25 cellular contexts compared by ENCODE assay signal in the genomic region with DNA sequence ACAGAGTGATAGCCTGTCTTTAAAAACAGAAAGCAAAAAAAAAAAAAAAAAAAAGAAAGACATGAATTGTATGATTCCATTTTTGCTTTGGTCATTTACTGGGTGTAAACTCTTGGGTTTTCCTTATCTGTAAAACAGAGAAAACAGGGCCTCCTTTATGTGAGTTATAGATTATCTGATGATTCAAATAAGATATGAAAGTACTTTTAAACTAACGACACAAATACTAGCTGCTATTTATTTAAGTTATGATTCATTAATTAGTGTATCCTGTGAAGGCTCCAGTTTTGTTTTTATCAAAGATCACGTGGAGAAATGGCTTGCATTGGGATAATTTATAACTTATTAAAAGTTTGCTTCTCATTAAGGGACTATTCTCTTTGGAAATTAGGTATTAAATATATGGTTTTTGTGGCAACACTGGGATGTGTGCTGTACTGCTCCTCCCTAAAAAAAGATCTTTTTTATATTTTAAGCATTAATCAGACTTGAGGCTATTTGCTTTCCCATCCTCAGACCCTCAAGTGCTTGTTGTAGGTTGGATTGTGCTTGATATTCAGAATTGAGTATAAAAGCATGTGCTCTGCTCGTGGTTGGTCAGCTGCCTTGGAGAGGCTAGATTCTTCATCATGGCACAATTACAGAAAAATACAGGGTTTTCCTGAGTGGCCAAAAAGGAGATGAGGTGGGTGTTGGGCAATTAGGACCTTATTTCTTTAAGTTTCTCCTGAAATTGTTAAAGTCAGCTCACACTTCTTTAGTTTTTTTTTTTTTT. TPM values are rescaled to one million over a fixed set of nuclear protein-coding genes. Genes with fewer than 3 reads are reported as not detected.
"Had no signal": no experiment of that assay in that cellular context is flagged by ENCODE, and none has a peak within 500 bp of the region (broad histone marks: within the 10 kb centered on the region; RNA-seq: fewer than 3 reads in every experiment).

No MANE protein-coding gene starts in this region.

- FAIRE-seq: HTR-8/SVneo, RCC 7860 had no signal

- H3K4me3 ChIP-seq: SK-N-MC had no signal

- DNase-seq: KBM-7, MV-4-11, NCI-H1048, NCI-H1105, NCI-H1417, NCI-H1436 treated with DMSO at 0.1 percent for 48 hours, NCI-H1694, NCI-H187 treated with DMSO at 0.1 percent for 48 hours, NCI-H2029 treated with DMSO at 0.1 percent for 48 hours, NCI-H2227 treated with DMSO at 0.1 percent for 48 hours, NCI-H524, NCI-H69, NCI-H774, Right ventricle myocardium superior, RPMI8226, SIG-M5, SW 1271, T-cell had no signal

- ATAC-seq: T-cell had no signal

- H3K27ac ChIP-seq: HL-60, SK-N-MC had no signal

RNA-seq across cellular contexts. Expression of gene NRG3, which starts 39.9 kb away (rescaled TPM):
- total RNA-seq: LHCN-M2, MCF 10A, NCI-H460 had no signal
